Comparison of ENCODE assay signal across 14 cellular contexts in genomic region chr4:81896936-81897335, GRCh38.
A peak's percentile ranks its signal among the peaks of the same experiment; 100 is the strongest.
DNase-seq lines count a peak whose midpoint lies in the region; ATAC-seq and TF ChIP-seq lines count a peak whose summit lies in the region.
"Had no signal": no experiment of that assay in that cellular context is flagged by ENCODE, and none has a peak within 500 bp of the region (broad histone marks: within the 10 kb centered on the region; RNA-seq: fewer than 3 reads in every experiment).

No MANE protein-coding gene starts in this region.

- H3K27ac ChIP-seq in epithelial cell of prostate (no peak overlapping the region), suprapubic skin (peak overlapping the region; percentile 27)
- H3K27ac ChIP-seq: SJCRH30 had no signal

- no peak for ATAC-seq in HG03045 (IDR thresholded peaks at IDR 0.05; ENCODE audit: unreplicated experiment)
- ATAC-seq: CD8-positive, alpha-beta T cell had no signal

- TF ChIP-seq CTCF in suprapubic skin (IDR thresholded peaks at IDR 0.05) = no peak

- no peaks in the 10 kb centered on the region for H3K27me3 ChIP-seq in suprapubic skin
- H3K27me3 ChIP-seq: BE2C, SJCRH30 had no signal

- no peaks in the 10 kb centered on the region for H3K9me3 ChIP-seq in suprapubic skin
- H3K9me3 ChIP-seq: BE2C, SJCRH30 had no signal

- TF ChIP-seq POLR2A in suprapubic skin (IDR thresholded peaks at IDR 0.05) = no peak

- H3K4me3 ChIP-seq in suprapubic skin = no peak overlapping the region
- H3K4me3 ChIP-seq: SJCRH30 had no signal

- TF ChIP-seq EP300 in suprapubic skin (IDR thresholded peaks at IDR 0.05) = no peak

- H3K4me1 ChIP-seq in suprapubic skin = peaks cover 10% of the 10 kb centered on the region
- H3K4me1 ChIP-seq: BE2C, SJCRH30 had no signal

- WGBS in suprapubic skin = 55% methylated on average over 6 of the region's 6 CpGs

- H3K36me3 ChIP-seq in suprapubic skin = no peaks in the 10 kb centered on the region
- H3K36me3 ChIP-seq: BE2C, SJCRH30 had no signal

- DNase-seq in NCI-H146 (lab: John Stamatoyannopoulos, UW) (peak; percentile 87), NCI-H82 treated with DMSO at 0.1 percent for 48 hours (lab: John Stamatoyannopoulos, UW; ENCODE audit: unreplicated experiment) (peak; percentile 14), epithelial cell of prostate (ENCODE audit: low read depth, low spot score) (peak; percentile 27), suprapubic skin (ENCODE audit: low spot score in 2 of 2) (no peak), medulla oblongata (ENCODE audit: extremely low spot score) (no peak)
- DNase-seq in activated naive CD4-positive, alpha-beta T cell (lab: John Stamatoyannopoulos, UW) = no peak
- DNase-seq: BE2C; CD8-positive, alpha-beta T cell; HFFc6; NCI-H2029 treated with DMSO at 0.1 percent for 48 hours; NCI-H226; NCI-H526; SJCRH30 had no signal

Comparison
In these comparisons a context has a peak if more than half of its experiments do, and no peak if none do; other contexts are left out.
1. DNase-seq: peak in NCI-H146 (single experiment), NCI-H82 treated with DMSO at 0.1 percent for 48 hours (single experiment) and epithelial cell of prostate (single experiment); none in suprapubic skin (0 of 2), medulla oblongata (single experiment) and activated naive CD4-positive, alpha-beta T cell (0 of 4).